In genomic region chr14:54844479-54844878, GRCh38 we compare ENCODE assay signal across 15 cellular contexts. TPM values are rescaled to one million over a fixed set of nuclear protein-coding genes. Genes with fewer than 3 reads are reported as not detected.
DNase-seq lines count a peak whose midpoint lies in the region; ATAC-seq and TF ChIP-seq lines count a peak whose summit lies in the region.
"Had no signal": no experiment of that assay in that cellular context is flagged by ENCODE, and none has a peak within 500 bp of the region (broad histone marks: within the 10 kb centered on the region; RNA-seq: fewer than 3 reads in every experiment).

No MANE protein-coding gene starts in this region.

- POLR2A ChIA-PET in activated CD4-positive, alpha-beta T cell treated with anti-CD3 and anti-CD28 coated beads for 36 hours (lab: Charles Lee), result no interaction called here

- peak overlapping the region; percentile 14 to 25 for H3K27ac Mint-ChIP-seq in effector memory CD8-positive, alpha-beta T cell
- H3K27ac Mint-ChIP-seq in stimulated activated effector memory CD8-positive, alpha-beta T cell treated with anti-CD3 and anti-CD28 coated beads, Interleukin-12 subunit alpha, Interleukin-12 subunit beta, amount 100 ng/mL, for 72 hours, result peak overlapping the region; percentile 41
- no peak overlapping the region for H3K27ac Mint-ChIP-seq in activated CD4-positive, alpha-beta T cell treated with anti-CD3 and anti-CD28 coated beads for 36 hours
- H3K27ac Mint-ChIP-seq: B cell; CD4-positive, alpha-beta T cell had no signal

- ATAC-seq in effector memory CD8-positive, alpha-beta T cell (replicated peaks), result no peak
- no peak for ATAC-seq in stimulated activated effector memory CD8-positive, alpha-beta T cell treated with anti-CD3 and anti-CD28 coated beads, Interleukin-12 subunit alpha, Interleukin-12 subunit beta, amount 100 ng/mL, for 72 hours
- no peak for ATAC-seq in activated CD4-positive, alpha-beta T cell treated with anti-CD3 and anti-CD28 coated beads for 36 hours

- H3K9me3 ChIP-seq in liver (ENCODE audit: control insufficient read depth in 4 of 4, low read length in 3 of 4), result no peaks in the 10 kb centered on the region
- H3K9me3 ChIP-seq: HAP-1 had no signal

- H3K27ac ChIP-seq in liver (ENCODE audit: low read depth in 1 of 2, low read length in 2 of 2), result peak overlapping the region; percentile 74 to 80

- H3K4me1 Mint-ChIP-seq in effector memory CD8-positive, alpha-beta T cell (ENCODE audit: low read depth in 2 of 2), result peaks cover 4 to 7% of the 10 kb centered on the region in 2 donors
- H3K4me1 Mint-ChIP-seq in stimulated activated effector memory CD8-positive, alpha-beta T cell treated with anti-CD3 and anti-CD28 coated beads, Interleukin-12 subunit alpha, Interleukin-12 subunit beta, amount 100 ng/mL, for 72 hours, result no peaks in the 10 kb centered on the region
- no peaks in the 10 kb centered on the region for H3K4me1 Mint-ChIP-seq in activated CD4-positive, alpha-beta T cell treated with anti-CD3 and anti-CD28 coated beads for 36 hours
- H3K4me1 Mint-ChIP-seq: B cell had no signal

- H3K27me3 Mint-ChIP-seq in effector memory CD8-positive, alpha-beta T cell, result no peaks in the 10 kb centered on the region
- no peaks in the 10 kb centered on the region for H3K27me3 Mint-ChIP-seq in activated CD4-positive, alpha-beta T cell treated with anti-CD3 and anti-CD28 coated beads for 36 hours
- H3K27me3 Mint-ChIP-seq: B cell; CD4-positive, alpha-beta T cell had no signal

- no peaks in the 10 kb centered on the region for H3K27me3 ChIP-seq in liver (ENCODE audit: control insufficient read depth in 4 of 4, insufficient read depth in 4 of 4, low read length in 3 of 4)

- H3K4me3 ChIP-seq in liver (ENCODE audit: low read depth in 1 of 3, low read length in 3 of 3), result no peak overlapping the region
- H3K4me3 ChIP-seq: HAP-1 had no signal

- H3K36me3 Mint-ChIP-seq in effector memory CD8-positive, alpha-beta T cell (ENCODE audit: insufficient read depth), result peaks cover 61% of the 10 kb centered on the region
- H3K36me3 Mint-ChIP-seq in stimulated activated effector memory CD8-positive, alpha-beta T cell treated with anti-CD3 and anti-CD28 coated beads, Interleukin-12 subunit alpha, Interleukin-12 subunit beta, amount 100 ng/mL, for 72 hours, result peaks cover 48% of the 10 kb centered on the region
- peaks cover 33% of the 10 kb centered on the region for H3K36me3 Mint-ChIP-seq in activated CD4-positive, alpha-beta T cell treated with anti-CD3 and anti-CD28 coated beads for 36 hours (ENCODE audit: low read depth)

- no peak overlapping the region for H3K4me3 Mint-ChIP-seq in effector memory CD8-positive, alpha-beta T cell
- no peak overlapping the region for H3K4me3 Mint-ChIP-seq in stimulated activated effector memory CD8-positive, alpha-beta T cell treated with anti-CD3 and anti-CD28 coated beads, Interleukin-12 subunit alpha, Interleukin-12 subunit beta, amount 100 ng/mL, for 72 hours
- no peak overlapping the region for H3K4me3 Mint-ChIP-seq in activated CD4-positive, alpha-beta T cell treated with anti-CD3 and anti-CD28 coated beads for 36 hours
- H3K4me3 Mint-ChIP-seq: B cell; CD4-positive, alpha-beta T cell had no signal

- 53% methylated on average over 2 of the region's 2 CpGs for WGBS in liver

- TF ChIP-seq CTCF in liver (IDR thresholded peaks at IDR 0.05; ENCODE audit: low read depth, low read length, missing input control), result no peak

- peaks cover 7 to 65% (median 37%) of the 10 kb centered on the region in 4 donors for H3K4me1 ChIP-seq in liver (ENCODE audit: control insufficient read depth in 4 of 4, insufficient read depth in 4 of 4, low read length in 3 of 4)
- H3K4me1 ChIP-seq: HAP-1 had no signal

- no peaks in the 10 kb centered on the region for H3K9me3 Mint-ChIP-seq in effector memory CD8-positive, alpha-beta T cell
- no peaks in the 10 kb centered on the region for H3K9me3 Mint-ChIP-seq in stimulated activated effector memory CD8-positive, alpha-beta T cell treated with anti-CD3 and anti-CD28 coated beads, Interleukin-12 subunit alpha, Interleukin-12 subunit beta, amount 100 ng/mL, for 72 hours
- no peaks in the 10 kb centered on the region for H3K9me3 Mint-ChIP-seq in activated CD4-positive, alpha-beta T cell treated with anti-CD3 and anti-CD28 coated beads for 36 hours (ENCODE audit: low read depth)
- H3K9me3 Mint-ChIP-seq: CD4-positive, alpha-beta T cell had no signal

- peaks cover 0 to 9% (median 2%) of the 10 kb centered on the region in 4 donors for H3K36me3 ChIP-seq in liver (ENCODE audit: control insufficient read depth in 4 of 4, insufficient read depth in 3 of 4, low read depth in 1 of 4, low read length in 3 of 4)
- H3K36me3 ChIP-seq: HAP-1 had no signal

- intact Hi-C loops in activated CD4-positive, alpha-beta T cell treated with anti-CD3 and anti-CD28 coated beads for 36 hours (cut with DNase I, micrococcal nuclease), result no loop called here

- DNase-seq in HuH-7.5 (ENCODE audit: low spot score), result peak; percentile 19
- no peak for DNase-seq in effector memory CD8-positive, alpha-beta T cell
- DNase-seq in stimulated activated effector memory CD8-positive, alpha-beta T cell treated with anti-CD3 and anti-CD28 coated beads, Interleukin-12 subunit alpha, Interleukin-12 subunit beta, amount 100 ng/mL, for 72 hours (ENCODE audit: low spot score in 2 of 2), result no peak
- DNase-seq in RPMI8226, result no peak
- DNase-seq in mucosa of gallbladder (ENCODE audit: low spot score), result no peak
- no peak for DNase-seq in activated CD4-positive, alpha-beta T cell treated with anti-CD3 and anti-CD28 coated beads for 36 hours
- DNase-seq: C1 segment of cervical spinal cord; CD4-positive, alpha-beta T cell; DMS153; DMS79 treated with DMSO at 0.1 percent for 48 hours; EL; IMR-90 had no signal

- CTCF ChIA-PET in activated CD4-positive, alpha-beta T cell treated with anti-CD3 and anti-CD28 coated beads for 36 hours (lab: Charles Lee), result no interaction called here

- TF ChIP-seq RAD21 in liver (IDR thresholded peaks at IDR 0.05), result peak in 1 of 2 donors; percentile 14

- H3K9ac ChIP-seq in liver (ENCODE audit: low read depth in 1 of 2, low read length in 2 of 2), result no peak overlapping the region

TF ChIP-seq in liver, 16 proteins besides CTCF, POLR2A, EP300 and RAD21 (continues in another document):
- TF ChIP-seq JUND (IDR thresholded peaks at IDR 0.05) (peak in 1 of 2 donors; percentile 62), GABPA (IDR thresholded peaks at IDR 0.05 in 1 of 2, conservative IDR thresholded peaks at IDR 0.05 in 1 of 2) (no peak), REST (IDR thresholded peaks at IDR 0.05) (no peak), RXRA (IDR thresholded peaks at IDR 0.05) (peak; percentile 47 to 74), NR2F2 (IDR thresholded peaks at IDR 0.05) (no peak), ZBTB33 (IDR thresholded peaks at IDR 0.05) (peak; percentile 38), ATF3 (IDR thresholded peaks at IDR 0.05) (no peak), YY1 (IDR thresholded peaks at IDR 0.05) (peak; percentile 71), EGR1 (IDR thresholded peaks at IDR 0.05; ENCODE audit: low read depth in 2 of 2) (no peak), TAF1 (conservative IDR thresholded peaks at IDR 0.05) (no peak), HNF4A (conservative IDR thresholded peaks at IDR 0.05) (peak; percentile 90 to 97), FOXA1 (IDR thresholded peaks at IDR 0.05) (no peak)

RNA-seq across cellular contexts. Expression of gene GCH1, which starts 58.1 kb away (rescaled TPM):
- total RNA-seq in liver (10 to 100 TPM; 19.7 to 60.0 TPM), mucosa of gallbladder (9.5 TPM)
- 10 to 100 TPM; 26.7 to 47.3 TPM for polyA plus RNA-seq in liver
- 10 to 100 TPM; 28.1 to 36.4 TPM for total RNA-seq in activated CD4-positive, alpha-beta T cell treated with anti-CD3 and anti-CD28 coated beads for 36 hours
